ENCODE assay signal across 37 cellular contexts in the genomic region with DNA sequence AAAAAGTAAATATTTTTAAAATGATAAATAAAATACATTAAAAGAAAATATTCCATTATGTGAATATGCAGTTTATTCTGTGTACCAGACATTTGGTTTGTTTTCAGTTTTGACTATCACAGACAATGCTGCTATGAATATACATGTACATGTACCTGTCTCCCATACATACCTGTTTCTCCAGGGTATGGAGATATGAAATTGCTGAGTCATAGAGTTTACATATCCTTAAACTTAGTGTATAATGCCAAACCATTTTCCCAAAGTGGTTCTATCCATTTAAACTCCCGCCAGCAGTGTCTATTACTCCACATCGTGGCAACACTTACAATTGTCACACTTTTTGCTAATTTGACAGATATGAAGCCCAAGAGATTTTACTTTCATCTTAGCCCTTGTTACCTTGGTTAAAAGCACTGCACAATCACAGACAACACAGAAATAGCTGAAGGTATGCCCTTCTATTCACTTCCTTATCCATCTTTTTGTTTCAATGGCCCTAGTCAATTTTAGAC. TPM values are rescaled to one million over a fixed set of nuclear protein-coding genes. Genes with fewer than 3 reads are reported as not detected.
"Had no signal": no experiment of that assay in that cellular context is flagged by ENCODE, and none has a peak within 500 bp of the region (broad histone marks: within the 10 kb centered on the region; RNA-seq: fewer than 3 reads in every experiment).

No MANE protein-coding gene starts in this region.

- H3K4me1 Mint-ChIP-seq: activated CD4-positive, alpha-beta T cell treated with anti-CD3 and anti-CD28 coated beads, Interleukin-2, amount 10 ng/mL, durations not matched to agents 7 days and 5 days; activated CD8-positive, alpha-beta memory T cell treated with anti-CD3 and anti-CD28 coated beads, Interleukin-2, amount 10 ng/mL, durations not matched to agents 7 days and 5 days; activated naive CD4-positive, alpha-beta T cell treated with anti-CD3 and anti-CD28 coated beads, Interleukin-2, amount 50 U/mL, for 24 hours; activated naive CD8-positive, alpha-beta T cell treated with anti-CD3 and anti-CD28 coated beads for 36 hours; activated naive CD8-positive, alpha-beta T cell treated with anti-CD3 and anti-CD28 coated beads, Interleukin-2, amount 50 U/mL, for 24 hours; WTC11 had no signal

- ATAC-seq: activated CD8-positive, alpha-beta memory T cell treated with anti-CD3 and anti-CD28 coated beads, Interleukin-2, amount 10 ng/mL, durations not matched to agents 7 days and 5 days; activated CD8-positive, alpha-beta T cell treated with anti-CD3 and anti-CD28 coated beads for 36 hours; activated naive CD8-positive, alpha-beta T cell treated with anti-CD3 and anti-CD28 coated beads, Interleukin-2, amount 50 U/mL, for 24 hours; foreskin keratinocyte; gastroesophageal sphincter; WTC11 had no signal

- H3K4me3 ChIP-seq: adrenal gland, breast epithelium, cardiac muscle cell, colonic mucosa, esophagus muscularis mucosa, gastroesophageal sphincter had no signal

- H3K4me3 Mint-ChIP-seq: activated CD4-positive, alpha-beta T cell treated with anti-CD3 and anti-CD28 coated beads, Interleukin-2, amount 10 ng/mL, durations not matched to agents 7 days and 5 days; activated CD8-positive, alpha-beta memory T cell treated with anti-CD3 and anti-CD28 coated beads, Interleukin-2, amount 10 ng/mL, durations not matched to agents 7 days and 5 days; activated CD8-positive, alpha-beta T cell treated with anti-CD3 and anti-CD28 coated beads for 36 hours; activated naive CD4-positive, alpha-beta T cell treated with anti-CD3 and anti-CD28 coated beads for 36 hours; activated naive CD4-positive, alpha-beta T cell treated with anti-CD3 and anti-CD28 coated beads, Interleukin-2, amount 50 U/mL, for 24 hours; activated naive CD8-positive, alpha-beta T cell treated with anti-CD3 and anti-CD28 coated beads for 36 hours; activated naive CD8-positive, alpha-beta T cell treated with anti-CD3 and anti-CD28 coated beads, Interleukin-2, amount 50 U/mL, for 24 hours; activated T-helper 1 cell treated with anti-CD3 and anti-CD28 coated beads, Interleukin-12 subunit alpha, Interleukin-12 subunit beta, Interleukin-2, Interleukin-4 antibody, amounts not matched to agents 30 ng/mL and 10 ng/mL and 1 ng/mL, durations not matched to agents 14 hours and 24 hours and 36 hours; brain; WTC11 had no signal

- H3K27ac Mint-ChIP-seq: activated CD4-positive, alpha-beta T cell treated with anti-CD3 and anti-CD28 coated beads, Interleukin-2, amount 10 ng/mL, durations not matched to agents 7 days and 5 days; activated CD8-positive, alpha-beta memory T cell treated with anti-CD3 and anti-CD28 coated beads, Interleukin-2, amount 10 ng/mL, durations not matched to agents 7 days and 5 days; activated CD8-positive, alpha-beta T cell treated with anti-CD3 and anti-CD28 coated beads for 36 hours; activated naive CD4-positive, alpha-beta T cell treated with anti-CD3 and anti-CD28 coated beads for 36 hours; activated naive CD4-positive, alpha-beta T cell treated with anti-CD3 and anti-CD28 coated beads, Interleukin-2, amount 50 U/mL, for 24 hours; activated naive CD8-positive, alpha-beta T cell treated with anti-CD3 and anti-CD28 coated beads for 36 hours; activated naive CD8-positive, alpha-beta T cell treated with anti-CD3 and anti-CD28 coated beads, Interleukin-2, amount 50 U/mL, for 24 hours; activated T-helper 1 cell treated with anti-CD3 and anti-CD28 coated beads, Interleukin-12 subunit alpha, Interleukin-12 subunit beta, Interleukin-2, Interleukin-4 antibody, amounts not matched to agents 30 ng/mL and 10 ng/mL and 1 ng/mL, durations not matched to agents 14 hours and 24 hours and 36 hours; activated T-helper 2 cell treated with anti-CD3 and anti-CD28 coated beads, Interferon-gamma antibody, Interleukin-2, Interleukin-4, amounts not matched to agents 10 μg/mL and 5 μg/mL and 100 μg/mL, durations not matched to agents 14 hours and 24 hours and 36 hours; brain; WTC11 had no signal

- H3K4me1 ChIP-seq: colonic mucosa, foreskin keratinocyte, gastroesophageal sphincter had no signal

- H3K9me3 Mint-ChIP-seq: activated CD4-positive, alpha-beta T cell treated with anti-CD3 and anti-CD28 coated beads, Interleukin-2, amount 10 ng/mL, durations not matched to agents 7 days and 5 days; activated CD8-positive, alpha-beta T cell treated with anti-CD3 and anti-CD28 coated beads for 36 hours; activated naive CD4-positive, alpha-beta T cell treated with anti-CD3 and anti-CD28 coated beads for 36 hours; activated naive CD4-positive, alpha-beta T cell treated with anti-CD3 and anti-CD28 coated beads, Interleukin-2, amount 50 U/mL, for 24 hours; activated naive CD8-positive, alpha-beta T cell treated with anti-CD3 and anti-CD28 coated beads for 36 hours; activated naive CD8-positive, alpha-beta T cell treated with anti-CD3 and anti-CD28 coated beads, Interleukin-2, amount 50 U/mL, for 24 hours; activated T-helper 1 cell treated with anti-CD3 and anti-CD28 coated beads, Interleukin-12 subunit alpha, Interleukin-12 subunit beta, Interleukin-2, Interleukin-4 antibody, amounts not matched to agents 30 ng/mL and 10 ng/mL and 1 ng/mL, durations not matched to agents 14 hours and 24 hours and 36 hours; activated T-helper 2 cell treated with anti-CD3 and anti-CD28 coated beads, Interferon-gamma antibody, Interleukin-2, Interleukin-4, amounts not matched to agents 10 μg/mL and 5 μg/mL and 100 μg/mL, durations not matched to agents 14 hours and 24 hours and 36 hours; brain; WTC11 had no signal

- H3K36me3 ChIP-seq: adrenal gland, breast epithelium, cardiac muscle cell, colonic mucosa, esophagus muscularis mucosa, gastroesophageal sphincter had no signal

- H3K27ac ChIP-seq: adrenal gland, breast epithelium, colonic mucosa, esophagus muscularis mucosa, foreskin keratinocyte, gastroesophageal sphincter, VCaP had no signal

- H3K27me3 ChIP-seq: adrenal gland, breast epithelium, cardiac muscle cell, colonic mucosa, esophagus muscularis mucosa, foreskin keratinocyte, gastroesophageal sphincter had no signal

- H3K9me3 ChIP-seq: breast epithelium, colonic mucosa, esophagus muscularis mucosa, gastroesophageal sphincter had no signal

- DNase-seq: activated CD4-positive, alpha-beta T cell treated with anti-CD3 and anti-CD28 coated beads for 1 hour; activated CD4-positive, alpha-beta T cell treated with anti-CD3 and anti-CD28 coated beads for 4 hours; activated CD4-positive, alpha-beta T cell treated with anti-CD3 and anti-CD28 coated beads, Interleukin-2, amount 10 ng/mL, durations not matched to agents 7 days and 5 days; activated CD4-positive, alpha-beta T cell treated with anti-CD3 and anti-CD28 coated beads, Interleukin-2, amount 50 U/mL, for 48 hours; activated CD8-positive, alpha-beta memory T cell treated with anti-CD3 and anti-CD28 coated beads, Interleukin-2, amount 10 ng/mL, durations not matched to agents 7 days and 5 days; activated CD8-positive, alpha-beta memory T cell treated with anti-CD3 and anti-CD28 coated beads, Interleukin-2, amount 50 U/mL, for 4 hours; activated CD8-positive, alpha-beta T cell treated with anti-CD3 and anti-CD28 coated beads for 36 hours; activated effector memory CD4-positive, alpha-beta T cell treated with anti-CD3 and anti-CD28 coated beads, Interleukin-2, amount 50 U/mL, for 16 hours; activated naive CD4-positive, alpha-beta T cell treated with anti-CD3 and anti-CD28 coated beads for 36 hours; activated naive CD8-positive, alpha-beta T cell treated with anti-CD3 and anti-CD28 coated beads for 36 hours; activated naive CD8-positive, alpha-beta T cell treated with anti-CD3 and anti-CD28 coated beads, Interleukin-2, amount 50 U/mL, for 24 hours; activated T-cell treated with anti-CD3 and anti-CD28 coated beads, Interleukin-2, amount 50 U/mL, for 1 hour; activated T-cell treated with anti-CD3 and anti-CD28 coated beads, Interleukin-2, amount 50 U/mL, for 48 hours; adrenal gland; amygdala; aorta; central memory CD4-positive, alpha-beta T cell; cerebellar nuclear complex; colonic mucosa; effector CD8-positive, alpha-beta T cell; erythroblast; foreskin keratinocyte; head of caudate nucleus; hippocampal formation; T-helper 2 cell had no signal

- H3K36me3 Mint-ChIP-seq: activated CD8-positive, alpha-beta memory T cell treated with anti-CD3 and anti-CD28 coated beads, Interleukin-2, amount 10 ng/mL, durations not matched to agents 7 days and 5 days; activated naive CD4-positive, alpha-beta T cell treated with anti-CD3 and anti-CD28 coated beads, Interleukin-2, amount 50 U/mL, for 24 hours; activated naive CD8-positive, alpha-beta T cell treated with anti-CD3 and anti-CD28 coated beads for 36 hours; WTC11 had no signal

- H3K27me3 Mint-ChIP-seq: activated CD4-positive, alpha-beta T cell treated with anti-CD3 and anti-CD28 coated beads, Interleukin-2, amount 10 ng/mL, durations not matched to agents 7 days and 5 days; activated CD8-positive, alpha-beta memory T cell treated with anti-CD3 and anti-CD28 coated beads, Interleukin-2, amount 10 ng/mL, durations not matched to agents 7 days and 5 days; activated CD8-positive, alpha-beta T cell treated with anti-CD3 and anti-CD28 coated beads for 36 hours; activated naive CD8-positive, alpha-beta T cell treated with anti-CD3 and anti-CD28 coated beads, Interleukin-2, amount 50 U/mL, for 24 hours; brain had no signal

RNA-seq across cellular contexts. Expression of a gene that starts 56.3 kb away (rescaled TPM):
- total RNA-seq: activated CD4-positive, alpha-beta T cell treated with anti-CD3 and anti-CD28 coated beads, Interleukin-2, amount 10 ng/mL, durations not matched to agents 7 days and 5 days; activated CD8-positive, alpha-beta memory T cell treated with anti-CD3 and anti-CD28 coated beads for 36 hours; activated CD8-positive, alpha-beta memory T cell treated with anti-CD3 and anti-CD28 coated beads, Interleukin-2, amount 10 ng/mL, durations not matched to agents 7 days and 5 days; activated CD8-positive, alpha-beta T cell treated with anti-CD3 and anti-CD28 coated beads for 36 hours; activated naive CD4-positive, alpha-beta T cell treated with anti-CD3 and anti-CD28 coated beads for 36 hours; activated naive CD8-positive, alpha-beta T cell treated with anti-CD3 and anti-CD28 coated beads for 36 hours; activated T-helper 1 cell treated with anti-CD3 and anti-CD28 coated beads, Interleukin-12 subunit alpha, Interleukin-12 subunit beta, Interleukin-2, Interleukin-4 antibody, amounts not matched to agents 30 ng/mL and 10 ng/mL and 1 ng/mL, durations not matched to agents 14 hours and 24 hours and 36 hours; activated T-helper 2 cell treated with anti-CD3 and anti-CD28 coated beads, Interferon-gamma antibody, Interleukin-2, Interleukin-4, amounts not matched to agents 10 μg/mL and 5 μg/mL and 100 μg/mL, durations not matched to agents 14 hours and 24 hours and 36 hours; foreskin keratinocyte; T-helper 1 cell treated with Interleukin-12 subunit alpha and Interleukin-12 subunit beta and Interleukin-4 antibody, amounts not matched to agents 30 ng/mL and 1 ng/mL, for 36 hours had no signal
- polyA plus RNA-seq: foreskin keratinocyte had no signal
